In genomic region chr19:2328401-2329161, GRCh38 we compare ENCODE assay signal across 1 cellular context.
TF ChIP-seq lines count a peak whose summit lies in the region.

Gene LSM7, minus strand, starts transcription at chr19:2328586. Its CDS starts 20 bp downstream, at chr19:2328566.
Gene SPPL2B, plus strand, starts transcription at chr19:2328684. Its CDS starts 26 bp downstream, at chr19:2328710.

TF ChIP-seq in HepG2, 621 proteins besides CTCF, POLR2A, EP300 and RAD21 (continued from another document and continues in another):
- TF ChIP-seq HOXA5 (CRISPR knock-in tag; IDR thresholded peaks at IDR 0.05): no peak; the same call in 1 of the 2 replicates
- no peak for TF ChIP-seq KDM3A (CRISPR knock-in tag; IDR thresholded peaks at IDR 0.05; ENCODE audit: low read depth)
- 0 out of 2 replicates have a peak, but pooled peaks have one; percentile 27 for TF ChIP-seq ZNF629 (CRISPR knock-in tag; conservative IDR thresholded peaks at IDR 0.05)
- peak; percentile 36; the same call in 1 of the 2 replicates for TF ChIP-seq ETV5 (CRISPR knock-in tag; IDR thresholded peaks at IDR 0.05; ENCODE audit: borderline replicate concordance)
- peak; percentile 92 for TF ChIP-seq ARID4A (CRISPR knock-in tag; IDR thresholded peaks at IDR 0.05; ENCODE audit: borderline replicate concordance)
- peak; percentile 82 for TF ChIP-seq ZFX (CRISPR knock-in tag; IDR thresholded peaks at IDR 0.05; ENCODE audit: low read depth)
- TF ChIP-seq ZNF761 (CRISPR knock-in tag; conservative IDR thresholded peaks at IDR 0.05): no peak; the same call in 1 of the 2 replicates
- no peak for TF ChIP-seq SP2 (CRISPR knock-in tag; IDR thresholded peaks at IDR 0.05)
- TF ChIP-seq ZNF709 (CRISPR knock-in tag; IDR thresholded peaks at IDR 0.05): peak; percentile 75; the same call in 1 of the 2 replicates
- no peak for TF ChIP-seq LRRFIP1 (CRISPR knock-in tag; conservative IDR thresholded peaks at IDR 0.05)
- TF ChIP-seq KDM5B (CRISPR knock-in tag; IDR thresholded peaks at IDR 0.05; ENCODE audit: borderline replicate concordance): no peak; the same call in 1 of the 2 replicates
- 0 out of 2 replicates have a peak, but pooled peaks have one; percentile 28 for TF ChIP-seq ZNF350 (CRISPR knock-in tag; IDR thresholded peaks at IDR 0.05; ENCODE audit: borderline replicate concordance, low read depth)
- no peak for TF ChIP-seq SP5 (CRISPR knock-in tag; IDR thresholded peaks at IDR 0.05; ENCODE audit: borderline replicate concordance, low read depth)
- 0 out of 2 replicates have a peak, but pooled peaks have one; percentile 38 for TF ChIP-seq GZF1 (CRISPR knock-in tag; IDR thresholded peaks at IDR 0.05)
- TF ChIP-seq GABPB1 (CRISPR knock-in tag; IDR thresholded peaks at IDR 0.05): peak; percentile 85
- TF ChIP-seq FOXK2 (IDR thresholded peaks at IDR 0.05): no peak
- TF ChIP-seq ZNF253 (CRISPR knock-in tag; IDR thresholded peaks at IDR 0.05; ENCODE audit: borderline replicate concordance): no peak
- no peak for TF ChIP-seq SKI (IDR thresholded peaks at IDR 0.05; ENCODE audit: partially characterized antibody)
- no peak for TF ChIP-seq TRIM22 (IDR thresholded peaks at IDR 0.05)
- no peak for TF ChIP-seq ZNF678 (CRISPR knock-in tag; IDR thresholded peaks at IDR 0.05)
- TF ChIP-seq DPF2 (CRISPR knock-in tag; IDR thresholded peaks at IDR 0.05; ENCODE audit: borderline replicate concordance, low read depth): no peak
- no peak for TF ChIP-seq CREM (IDR thresholded peaks at IDR 0.05)
- no peak for TF ChIP-seq CREM (CRISPR knock-in tag; IDR thresholded peaks at IDR 0.05)
- TF ChIP-seq ZNF670 (CRISPR knock-in tag; IDR thresholded peaks at IDR 0.05; ENCODE audit: borderline replicate concordance): peak; percentile 50; the same call in 1 of the 2 replicates
- TF ChIP-seq HNF4A (CRISPR knock-in tag; IDR thresholded peaks at IDR 0.05): peak; percentile 14; the same call in 1 of the 2 replicates
- no peak for TF ChIP-seq AKNA (CRISPR knock-in tag; IDR thresholded peaks at IDR 0.05; ENCODE audit: borderline replicate concordance)
- no peak for TF ChIP-seq ZNF703 (CRISPR knock-in tag; IDR thresholded peaks at IDR 0.05; ENCODE audit: borderline replicate concordance)
- no peak for TF ChIP-seq ZFP36L2 (CRISPR knock-in tag; IDR thresholded peaks at IDR 0.05)
- no peak for TF ChIP-seq RCOR2 (CRISPR knock-in tag; IDR thresholded peaks at IDR 0.05)
- peak; percentile 64; the same call in 1 of the 2 replicates for TF ChIP-seq ZGPAT (CRISPR knock-in tag; IDR thresholded peaks at IDR 0.05)
- TF ChIP-seq ZNF558 (CRISPR knock-in tag; IDR thresholded peaks at IDR 0.05; ENCODE audit: borderline replicate concordance): peak; percentile 75; the same call in 1 of the 2 replicates
- TF ChIP-seq HMGXB3 (CRISPR knock-in tag; IDR thresholded peaks at IDR 0.05; ENCODE audit: borderline replicate concordance): no peak
- 0 out of 2 replicates have a peak, but pooled peaks have one; percentile 40 for TF ChIP-seq IRF9 (CRISPR knock-in tag; IDR thresholded peaks at IDR 0.05; ENCODE audit: borderline replicate concordance)
- TF ChIP-seq GATAD2A (CRISPR knock-in tag; IDR thresholded peaks at IDR 0.05): no peak
- TF ChIP-seq RFX1 (IDR thresholded peaks at IDR 0.05): peak; percentile 61; the same call in 1 of the 2 replicates
- no peak for TF ChIP-seq XBP1 (CRISPR knock-in tag; IDR thresholded peaks at IDR 0.05)
- no peak; the same call in 1 of the 2 replicates for TF ChIP-seq ZNF564 (CRISPR knock-in tag; IDR thresholded peaks at IDR 0.05)
- TF ChIP-seq FOXA1 (IDR thresholded peaks at IDR 0.05): no peak
- peak; percentile 23; the same call in 1 of the 2 replicates for TF ChIP-seq FOXA1 (CRISPR knock-in tag; IDR thresholded peaks at IDR 0.05)
- TF ChIP-seq CCDC6 (CRISPR knock-in tag; IDR thresholded peaks at IDR 0.05): no peak
